9 cellular contexts compared by ENCODE assay signal in the genomic region with DNA sequence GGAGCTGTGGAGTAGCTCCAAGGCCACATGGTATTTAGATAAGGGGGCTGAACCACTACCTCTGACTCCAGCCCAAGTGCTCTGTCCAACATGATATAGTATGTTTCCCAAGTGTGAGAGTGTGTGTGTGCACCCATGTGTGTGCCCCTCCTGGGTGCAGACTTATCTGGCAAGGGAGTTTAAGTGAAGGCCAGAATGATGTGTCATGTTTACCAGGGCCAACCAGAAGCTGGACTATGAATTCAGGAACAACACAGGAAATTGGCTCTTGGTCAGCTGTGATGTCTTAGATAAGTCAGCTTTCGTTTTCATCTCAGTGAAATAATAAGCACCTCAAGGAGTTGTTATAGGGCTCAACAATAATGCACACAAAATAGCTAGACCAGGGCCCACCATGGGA.
A peak's percentile ranks its signal among the peaks of the same experiment; 100 is the strongest.
DNase-seq lines count a peak whose midpoint lies in the region; ATAC-seq and TF ChIP-seq lines count a peak whose summit lies in the region.
"Had no signal": no experiment of that assay in that cellular context is flagged by ENCODE, and none has a peak within 500 bp of the region (broad histone marks: within the 10 kb centered on the region; RNA-seq: fewer than 3 reads in every experiment).

No MANE protein-coding gene starts in this region.

- peaks cover 42% of the 10 kb centered on the region for H3K4me1 Mint-ChIP-seq in Calu3 (ENCODE audit: low read depth, unreplicated experiment)

- CTCF ChIA-PET in Calu3 (lab: Charles Lee), result interaction anchor here (1.1 kb wide), 1 partner anchor 27 kb away, joined by 3 read pairs; no protein-coding TSS in a partner anchor

- no peak overlapping the region for H3K4me3 ChIP-seq in cardiac fibroblast (replicated peaks in 1 of 2; ENCODE audit: low read depth in 2 of 2, low read length in 2 of 2)
- H3K4me3 ChIP-seq in mucosa of rectum (ENCODE audit: low read length in 2 of 2), result no peak overlapping the region

- no peaks in the 10 kb centered on the region for H3K27me3 Mint-ChIP-seq in Calu3 (ENCODE audit: unreplicated experiment)

- no peak for TF ChIP-seq CTCF in Calu3 (IDR thresholded peaks at IDR 0.05; ENCODE audit: unreplicated experiment)
- no peak for TF ChIP-seq CTCF in cardiac fibroblast (IDR thresholded peaks at IDR 0.05; ENCODE audit: low read depth, low read length)

- intact Hi-C loops in Calu3 (cut with micrococcal nuclease; ENCODE audit: unreplicated experiment), result no loop called here

- H3K36me3 Mint-ChIP-seq in Calu3 (ENCODE audit: insufficient read depth, unreplicated experiment), result no peaks in the 10 kb centered on the region

- peak overlapping the region; percentile 79 for H3K27ac Mint-ChIP-seq in Calu3 (ENCODE audit: unreplicated experiment)

- H3K27ac ChIP-seq in mucosa of rectum (ENCODE audit: low read depth in 2 of 2, low read length in 2 of 2), result peak overlapping the region; percentile 41 to 68

- no peaks in the 10 kb centered on the region for H3K36me3 ChIP-seq in mucosa of rectum (ENCODE audit: control insufficient read depth in 2 of 2, insufficient read depth in 2 of 2, low read length in 2 of 2)

- DNase-seq in Calu3 (peak; percentile 35), cardiac fibroblast (ENCODE audit: low read depth in 2 of 2) (peak; percentile 95 to 97), KG1 (lab: John Stamatoyannopoulos, UW) (no peak), COR-L47 (lab: John Stamatoyannopoulos, UW) (no peak), iPS-NIHi11 (ENCODE audit: low spot score) (no peak)
- DNase-seq in effector CD4-positive, alpha-beta T cell, result no peak
- DNase-seq: NCI-H187 treated with DMSO at 0.1 percent for 48 hours had no signal

- H3K9me3 ChIP-seq in mucosa of rectum (ENCODE audit: control insufficient read depth in 2 of 2, low read length in 2 of 2), result no peaks in the 10 kb centered on the region

- H3K27me3 ChIP-seq in mucosa of rectum (ENCODE audit: control insufficient read depth in 2 of 2, insufficient read depth in 2 of 2, low read length in 2 of 2), result no peaks in the 10 kb centered on the region

- BruUV-seq in Calu3 (replicated peaks; lab: Mats Ljungman, UMichigan), result no TSS peak

- no peak overlapping the region for H3K9ac ChIP-seq in mucosa of rectum (ENCODE audit: low read depth in 1 of 2, low read length in 2 of 2)

- peak; percentile 62 for ATAC-seq in HG03460 (IDR thresholded peaks at IDR 0.05; ENCODE audit: unreplicated experiment)

- peak overlapping the region; percentile 40 for H3K4me3 Mint-ChIP-seq in Calu3 (ENCODE audit: low read depth, unreplicated experiment)

- no peaks in the 10 kb centered on the region for H3K9me3 Mint-ChIP-seq in Calu3 (ENCODE audit: low read depth, unreplicated experiment)

- H3K4me1 ChIP-seq in mucosa of rectum (ENCODE audit: control insufficient read depth in 2 of 2, insufficient read depth in 2 of 2, low read length in 2 of 2), result peaks cover 6 to 23% of the 10 kb centered on the region in 2 donors

Comparison
In these comparisons a context has a peak if more than half of its experiments do, and no peak if none do; other contexts are left out.
1. DNase-seq: peak in Calu3 (single experiment) and cardiac fibroblast (2 of 2); none in effector CD4-positive, alpha-beta T cell (single experiment), KG1 (single experiment), COR-L47 (single experiment) and iPS-NIHi11 (single experiment).